14 cellular contexts compared by ENCODE assay signal in genomic region chr19:44809856-44810554, GRCh38. TPM values are rescaled to one million over a fixed set of nuclear protein-coding genes. Genes with fewer than 3 reads are reported as not detected.
A peak's percentile ranks its signal among the peaks of the same experiment; 100 is the strongest.
DNase-seq lines count a peak whose midpoint lies in the region; ATAC-seq and TF ChIP-seq lines count a peak whose summit lies in the region.
"Had no signal": no experiment of that assay in that cellular context is flagged by ENCODE, and none has a peak within 500 bp of the region (broad histone marks: within the 10 kb centered on the region; RNA-seq: fewer than 3 reads in every experiment).

No MANE protein-coding gene starts in this region.

- H3K9me3 Mint-ChIP-seq in endodermal cell (no peaks in the 10 kb centered on the region), nephron progenitor cell (no peaks in the 10 kb centered on the region)

- no peak for TF ChIP-seq CTCF in heart left ventricle (IDR thresholded peaks at IDR 0.05)
- TF ChIP-seq CTCF in endodermal cell (conservative IDR thresholded peaks at IDR 0.05): no peak
- no peak for TF ChIP-seq CTCF in nephron progenitor cell (IDR thresholded peaks at IDR 0.05)
- no peak for TF ChIP-seq CTCF in uterus (IDR thresholded peaks at IDR 0.05)

- DNase-seq in heart left ventricle (no peak), cardiac septum (ENCODE audit: low spot score) (no peak), endodermal cell (no peak), nephron progenitor cell (peak; percentile 60), uterus (peak in 1 of 2 donors; percentile 40), DMS153 (lab: John Stamatoyannopoulos, UW) (no peak)
- DNase-seq: activated CD4-positive, alpha-beta T cell treated with anti-CD3 and anti-CD28 coated beads for 4 hours; small intestine had no signal

- H3K9ac ChIP-seq in endodermal cell (ENCODE audit: extremely low read depth, low read length, poor library complexity, severe bottlenecking): no peak overlapping the region

- H3K4me3 ChIP-seq in heart left ventricle: peak overlapping the region in 11 of 12 donors; percentile 63 to 94 (median 79)
- H3K4me3 ChIP-seq in endodermal cell (ENCODE audit: low read length): no peak overlapping the region
- H3K4me3 ChIP-seq in uterus: peak overlapping the region; percentile 53 to 64

- TF ChIP-seq POLR2A in heart left ventricle (IDR thresholded peaks at IDR 0.05) (no peak), uterus (IDR thresholded peaks at IDR 0.05) (no peak)

- no peak overlapping the region for H3K27ac Mint-ChIP-seq in endodermal cell
- H3K27ac Mint-ChIP-seq in nephron progenitor cell: no peak overlapping the region

- peak overlapping the region in 10 of 12 donors; percentile 1 to 97 (median 84) for H3K27ac ChIP-seq in heart left ventricle
- H3K27ac ChIP-seq in endodermal cell (ENCODE audit: low read depth, low read length): no peak overlapping the region
- H3K27ac ChIP-seq in uterus: peak overlapping the region in 1 of 2 donors; percentile 87

- no peak for ATAC-seq in heart left ventricle
- ATAC-seq in GM18873 (IDR thresholded peaks at IDR 0.05; ENCODE audit: low FRiP score, unreplicated experiment): no peak
- ATAC-seq in HG03045 (IDR thresholded peaks at IDR 0.05; ENCODE audit: unreplicated experiment): no peak
- ATAC-seq: Panc1 had no signal

- H3K27me3 ChIP-seq in heart left ventricle (peaks cover 0 to 8% (median 0%) of the 10 kb centered on the region in 9 donors), endodermal cell (ENCODE audit: control insufficient read depth, insufficient read depth, low read length, poor library complexity, severe bottlenecking) (no peaks in the 10 kb centered on the region), uterus (no peaks in the 10 kb centered on the region)

- H3K4me1 Mint-ChIP-seq in endodermal cell: peaks cover 12% of the 10 kb centered on the region
- H3K4me1 Mint-ChIP-seq in nephron progenitor cell: peaks cover 80% of the 10 kb centered on the region

- H3K4me3 Mint-ChIP-seq in endodermal cell (peak overlapping the region; percentile 63), nephron progenitor cell (peak overlapping the region; percentile 80)

- 38 to 51% (median 44%) methylated on average over 10 to 12 of the region's 12 CpGs for WGBS in heart left ventricle, 4 donors
- WGBS in endodermal cell (ENCODE audit: insufficient coverage in 1 of 2, insufficient read length in 1 of 2), 2 experiments: 79 to 90% methylated on average over 2 to 11 of the region's 12 CpGs

- H3K36me3 ChIP-seq in heart left ventricle (peaks cover 0 to 38% (median 24%) of the 10 kb centered on the region in 9 donors), endodermal cell (ENCODE audit: control insufficient read depth, insufficient read depth, low read length) (no peaks in the 10 kb centered on the region), uterus (no peaks in the 10 kb centered on the region)

- H3K4me1 ChIP-seq in heart left ventricle (peaks cover 0 to 50% (median 22%) of the 10 kb centered on the region in 12 donors), endodermal cell (ENCODE audit: control insufficient read depth, insufficient read depth, low read length) (peaks cover 4% of the 10 kb centered on the region), uterus (peaks cover 0 to 22% of the 10 kb centered on the region in 2 donors)

- H3K36me3 Mint-ChIP-seq in endodermal cell (ENCODE audit: low read depth) (peaks cover 21% of the 10 kb centered on the region), nephron progenitor cell (ENCODE audit: low read depth) (peaks cover 15% of the 10 kb centered on the region)

- H3K9me3 ChIP-seq in heart left ventricle (no peaks in the 10 kb centered on the region), endodermal cell (ENCODE audit: control insufficient read depth, low read length) (no peaks in the 10 kb centered on the region), uterus (no peaks in the 10 kb centered on the region)

- peaks cover 24% of the 10 kb centered on the region for H3K27me3 Mint-ChIP-seq in endodermal cell (ENCODE audit: insufficient read depth)
- peaks cover 24% of the 10 kb centered on the region for H3K27me3 Mint-ChIP-seq in nephron progenitor cell (ENCODE audit: low read depth, poor library complexity)

- intact Hi-C loops in heart left ventricle (cut with DNase I) (loop anchor here in 4 of 10 donors (2.0 kb wide), 2 partner anchors 25 to 35 kb away; no protein-coding TSS in a partner anchor), cardiac septum (cut with DNase I) (loop anchor here (2.0 kb wide), 1 partner anchor 35 kb away; no protein-coding TSS in a partner anchor), uterus (cut with DNase I; ENCODE audit: low total_unique reads) (no loop called here)

RNA-seq across cellular contexts. Expression of gene BCAM, which starts 1.1 kb away (rescaled TPM):
- total RNA-seq in heart left ventricle: 100 to 1,000 TPM in 4 of 9 donors, 10 to 100 TPM in 5; 50.9 to 160 (median 94.3) TPM
- polyA plus RNA-seq in heart left ventricle: 100 to 1,000 TPM in 1 of 2 donors, 10 to 100 TPM in 1; 55.3 to 126 TPM
- total RNA-seq in cardiac septum: 86.8 TPM
- total RNA-seq in endodermal cell: 10 to 100 TPM; 62.9 to 64.0 TPM
- polyA plus RNA-seq in endodermal cell (2013, experiment 1 of 2): 30.6 TPM
- polyA plus RNA-seq in endodermal cell (2013, experiment 2 of 2): 22.0 TPM
- total RNA-seq in uterus: 100 to 1,000 TPM in 2 of 4 donors, 10 to 100 TPM in 1, 1 to 10 TPM in 1; 3.8 to 171 (median 111) TPM
- total RNA-seq: T-helper 1 cell treated with Interleukin-12 subunit alpha and Interleukin-12 subunit beta and Interleukin-4 antibody, amounts not matched to agents 30 ng/mL and 1 ng/mL, for 36 hours had no signal

RNA-seq across cellular contexts. Expression of gene CBLC, which starts 32.3 kb away (rescaled TPM):
- total RNA-seq in heart left ventricle: not detected
- polyA plus RNA-seq in heart left ventricle: under 1 TPM in 1 of 2 donors, not detected in 1; 0.04 TPM
- not detected for total RNA-seq in cardiac septum
- 10 to 100 TPM in 1 of 2 donors, 1 to 10 TPM in 1; 6.6 to 15.5 TPM for total RNA-seq in endodermal cell
- 1.9 TPM for polyA plus RNA-seq in endodermal cell (2013, experiment 1 of 2)
- 0.83 TPM for polyA plus RNA-seq in endodermal cell (2013, experiment 2 of 2)
- total RNA-seq in uterus: 1 to 10 TPM in 1 of 4 donors, under 1 TPM in 1, not detected in 2; 0.29 to 5.8 TPM
- total RNA-seq: endothelial cell of umbilical vein; T-helper 1 cell treated with Interleukin-12 subunit alpha and Interleukin-12 subunit beta and Interleukin-4 antibody, amounts not matched to agents 30 ng/mL and 1 ng/mL, for 36 hours; temporal lobe had no signal

RNA-seq across cellular contexts. Expression of gene NECTIN2, which starts 36.1 kb away (rescaled TPM):
- total RNA-seq in heart left ventricle (10 to 100 TPM; 37.0 to 99.6 (median 57.6) TPM), cardiac septum (60.0 TPM), endodermal cell (100 to 1,000 TPM; 248 to 260 TPM), uterus (100 to 1,000 TPM in 2 of 4 donors, 10 to 100 TPM in 2; 14.1 to 106 (median 86.1) TPM)
- 10 to 100 TPM; 40.9 to 96.5 TPM for polyA plus RNA-seq in heart left ventricle
- polyA plus RNA-seq in endodermal cell (2013, experiment 1 of 2): 120 TPM
- 121 TPM for polyA plus RNA-seq in endodermal cell (2013, experiment 2 of 2)
